ENCODE assay signal across 1 cellular context in the genomic region with DNA sequence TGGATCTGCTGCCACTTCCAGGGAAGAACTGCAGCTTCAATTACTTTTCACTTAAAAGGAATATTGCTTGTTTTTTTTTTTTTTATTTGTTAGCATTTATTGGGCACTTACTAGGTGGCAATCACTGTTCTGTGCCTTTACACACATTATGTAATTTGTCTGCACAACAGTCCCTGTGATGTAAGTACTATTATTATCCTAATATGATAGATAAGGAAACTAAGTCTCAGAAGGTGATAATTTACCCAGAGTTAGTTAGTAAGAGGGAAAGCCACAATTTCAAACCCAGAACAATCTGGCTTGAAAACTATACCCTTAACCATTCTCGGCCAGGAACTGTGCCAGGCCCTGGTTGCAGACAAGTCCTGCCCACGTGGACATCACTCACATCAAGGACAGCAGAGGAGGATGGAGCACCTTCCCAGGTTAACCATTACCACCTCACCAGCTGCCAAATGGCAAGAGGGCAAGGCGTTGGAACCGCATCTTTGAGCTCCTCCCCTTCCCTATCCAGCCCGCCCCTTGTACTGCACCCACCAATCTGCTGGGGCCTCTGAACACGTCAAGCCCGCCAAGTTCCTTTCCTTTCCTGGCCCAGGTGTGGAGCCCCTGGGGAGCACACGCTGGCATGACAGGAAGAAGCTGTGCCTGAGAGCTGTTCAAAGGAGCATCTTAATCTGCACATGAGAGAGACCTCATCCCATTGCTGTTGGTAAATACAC.
TF ChIP-seq lines count a peak whose summit lies in the region.

No MANE protein-coding gene starts in this region.

TF ChIP-seq in H1, 55 proteins besides CTCF, POLR2A, EP300 and RAD21:
- no peak for TF ChIP-seq SP2 (IDR thresholded peaks at IDR 0.05; ENCODE audit: low read length)
- 0 out of 2 replicates have a peak, but pooled peaks have one; percentile 42 for TF ChIP-seq SP1 (IDR thresholded peaks at IDR 0.05; ENCODE audit: low read depth, low read length)
- TF ChIP-seq POU5F1 (IDR thresholded peaks at IDR 0.05; ENCODE audit: low read depth, low read length), result no peak
- TF ChIP-seq, protein P1, sequence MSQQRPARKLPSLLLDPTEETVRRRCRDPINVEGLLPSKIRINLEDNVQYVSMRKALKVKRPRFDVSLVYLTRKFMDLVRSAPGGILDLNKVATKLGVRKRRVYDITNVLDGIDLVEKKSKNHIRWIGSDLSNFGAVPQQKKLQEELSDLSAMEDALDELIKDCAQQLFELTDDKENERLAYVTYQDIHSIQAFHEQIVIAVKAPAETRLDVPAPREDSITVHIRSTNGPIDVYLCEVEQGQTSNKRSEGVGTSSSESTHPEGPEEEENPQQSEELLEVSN (IDR thresholded peaks at IDR 0.05), result 0 out of 2 replicates have a peak, but pooled peaks have one; percentile 30
- TF ChIP-seq JUN (IDR thresholded peaks at IDR 0.05; ENCODE audit: low read depth, low read length), result no peak
- TF ChIP-seq GABPA (IDR thresholded peaks at IDR 0.05; ENCODE audit: borderline replicate concordance, insufficient read depth, low read length), result no peak
- TF ChIP-seq TBP (IDR thresholded peaks at IDR 0.05; ENCODE audit: low read depth, low read length), result no peak
- TF ChIP-seq, protein P2, sequence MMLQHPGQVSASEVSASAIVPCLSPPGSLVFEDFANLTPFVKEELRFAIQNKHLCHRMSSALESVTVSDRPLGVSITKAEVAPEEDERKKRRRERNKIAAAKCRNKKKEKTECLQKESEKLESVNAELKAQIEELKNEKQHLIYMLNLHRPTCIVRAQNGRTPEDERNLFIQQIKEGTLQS (IDR thresholded peaks at IDR 0.05; ENCODE audit: insufficient read depth, low read depth, low read length), result no peak
- TF ChIP-seq CBX5 (IDR thresholded peaks at IDR 0.05; ENCODE audit: low read depth, low read length), result no peak
- no peak for TF ChIP-seq BCL11A (IDR thresholded peaks at IDR 0.05; ENCODE audit: low read depth in 2 of 2, low read length in 2 of 2)
- TF ChIP-seq JUND (IDR thresholded peaks at IDR 0.05; ENCODE audit: low read length), result no peak
- peak; percentile 99 for TF ChIP-seq TCF12 (IDR thresholded peaks at IDR 0.05; ENCODE audit: low read depth, low read length)
- peak; percentile 65 for TF ChIP-seq NANOG (IDR thresholded peaks at IDR 0.05; ENCODE audit: insufficient read depth, low read depth, low read length, poor library complexity, severe bottlenecking)
- TF ChIP-seq, protein P3, sequence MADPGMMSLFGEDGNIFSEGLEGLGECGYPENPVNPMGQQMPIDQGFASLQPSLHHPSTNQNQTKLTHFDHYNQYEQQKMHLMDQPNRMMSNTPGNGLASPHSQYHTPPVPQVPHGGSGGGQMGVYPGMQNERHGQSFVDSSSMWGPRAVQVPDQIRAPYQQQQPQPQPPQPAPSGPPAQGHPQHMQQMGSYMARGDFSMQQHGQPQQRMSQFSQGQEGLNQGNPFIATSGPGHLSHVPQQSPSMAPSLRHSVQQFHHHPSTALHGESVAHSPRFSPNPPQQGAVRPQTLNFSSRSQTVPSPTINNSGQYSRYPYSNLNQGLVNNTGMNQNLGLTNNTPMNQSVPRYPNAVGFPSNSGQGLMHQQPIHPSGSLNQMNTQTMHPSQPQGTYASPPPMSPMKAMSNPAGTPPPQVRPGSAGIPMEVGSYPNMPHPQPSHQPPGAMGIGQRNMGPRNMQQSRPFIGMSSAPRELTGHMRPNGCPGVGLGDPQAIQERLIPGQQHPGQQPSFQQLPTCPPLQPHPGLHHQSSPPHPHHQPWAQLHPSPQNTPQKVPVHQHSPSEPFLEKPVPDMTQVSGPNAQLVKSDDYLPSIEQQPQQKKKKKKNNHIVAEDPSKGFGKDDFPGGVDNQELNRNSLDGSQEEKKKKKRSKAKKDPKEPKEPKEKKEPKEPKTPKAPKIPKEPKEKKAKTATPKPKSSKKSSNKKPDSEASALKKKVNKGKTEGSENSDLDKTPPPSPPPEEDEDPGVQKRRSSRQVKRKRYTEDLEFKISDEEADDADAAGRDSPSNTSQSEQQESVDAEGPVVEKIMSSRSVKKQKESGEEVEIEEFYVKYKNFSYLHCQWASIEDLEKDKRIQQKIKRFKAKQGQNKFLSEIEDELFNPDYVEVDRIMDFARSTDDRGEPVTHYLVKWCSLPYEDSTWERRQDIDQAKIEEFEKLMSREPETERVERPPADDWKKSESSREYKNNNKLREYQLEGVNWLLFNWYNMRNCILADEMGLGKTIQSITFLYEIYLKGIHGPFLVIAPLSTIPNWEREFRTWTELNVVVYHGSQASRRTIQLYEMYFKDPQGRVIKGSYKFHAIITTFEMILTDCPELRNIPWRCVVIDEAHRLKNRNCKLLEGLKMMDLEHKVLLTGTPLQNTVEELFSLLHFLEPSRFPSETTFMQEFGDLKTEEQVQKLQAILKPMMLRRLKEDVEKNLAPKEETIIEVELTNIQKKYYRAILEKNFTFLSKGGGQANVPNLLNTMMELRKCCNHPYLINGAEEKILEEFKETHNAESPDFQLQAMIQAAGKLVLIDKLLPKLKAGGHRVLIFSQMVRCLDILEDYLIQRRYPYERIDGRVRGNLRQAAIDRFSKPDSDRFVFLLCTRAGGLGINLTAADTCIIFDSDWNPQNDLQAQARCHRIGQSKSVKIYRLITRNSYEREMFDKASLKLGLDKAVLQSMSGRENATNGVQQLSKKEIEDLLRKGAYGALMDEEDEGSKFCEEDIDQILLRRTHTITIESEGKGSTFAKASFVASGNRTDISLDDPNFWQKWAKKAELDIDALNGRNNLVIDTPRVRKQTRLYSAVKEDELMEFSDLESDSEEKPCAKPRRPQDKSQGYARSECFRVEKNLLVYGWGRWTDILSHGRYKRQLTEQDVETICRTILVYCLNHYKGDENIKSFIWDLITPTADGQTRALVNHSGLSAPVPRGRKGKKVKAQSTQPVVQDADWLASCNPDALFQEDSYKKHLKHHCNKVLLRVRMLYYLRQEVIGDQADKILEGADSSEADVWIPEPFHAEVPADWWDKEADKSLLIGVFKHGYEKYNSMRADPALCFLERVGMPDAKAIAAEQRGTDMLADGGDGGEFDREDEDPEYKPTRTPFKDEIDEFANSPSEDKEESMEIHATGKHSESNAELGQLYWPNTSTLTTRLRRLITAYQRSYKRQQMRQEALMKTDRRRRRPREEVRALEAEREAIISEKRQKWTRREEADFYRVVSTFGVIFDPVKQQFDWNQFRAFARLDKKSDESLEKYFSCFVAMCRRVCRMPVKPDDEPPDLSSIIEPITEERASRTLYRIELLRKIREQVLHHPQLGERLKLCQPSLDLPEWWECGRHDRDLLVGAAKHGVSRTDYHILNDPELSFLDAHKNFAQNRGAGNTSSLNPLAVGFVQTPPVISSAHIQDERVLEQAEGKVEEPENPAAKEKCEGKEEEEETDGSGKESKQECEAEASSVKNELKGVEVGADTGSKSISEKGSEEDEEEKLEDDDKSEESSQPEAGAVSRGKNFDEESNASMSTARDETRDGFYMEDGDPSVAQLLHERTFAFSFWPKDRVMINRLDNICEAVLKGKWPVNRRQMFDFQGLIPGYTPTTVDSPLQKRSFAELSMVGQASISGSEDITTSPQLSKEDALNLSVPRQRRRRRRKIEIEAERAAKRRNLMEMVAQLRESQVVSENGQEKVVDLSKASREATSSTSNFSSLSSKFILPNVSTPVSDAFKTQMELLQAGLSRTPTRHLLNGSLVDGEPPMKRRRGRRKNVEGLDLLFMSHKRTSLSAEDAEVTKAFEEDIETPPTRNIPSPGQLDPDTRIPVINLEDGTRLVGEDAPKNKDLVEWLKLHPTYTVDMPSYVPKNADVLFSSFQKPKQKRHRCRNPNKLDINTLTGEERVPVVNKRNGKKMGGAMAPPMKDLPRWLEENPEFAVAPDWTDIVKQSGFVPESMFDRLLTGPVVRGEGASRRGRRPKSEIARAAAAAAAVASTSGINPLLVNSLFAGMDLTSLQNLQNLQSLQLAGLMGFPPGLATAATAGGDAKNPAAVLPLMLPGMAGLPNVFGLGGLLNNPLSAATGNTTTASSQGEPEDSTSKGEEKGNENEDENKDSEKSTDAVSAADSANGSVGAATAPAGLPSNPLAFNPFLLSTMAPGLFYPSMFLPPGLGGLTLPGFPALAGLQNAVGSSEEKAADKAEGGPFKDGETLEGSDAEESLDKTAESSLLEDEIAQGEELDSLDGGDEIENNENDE (IDR thresholded peaks at IDR 0.05; ENCODE audit: insufficient replicate concordance, low read length), result no peak
- TF ChIP-seq YY1 (IDR thresholded peaks at IDR 0.05; ENCODE audit: low read depth, low read length), result peak; percentile 51; the same call in 1 of the 2 replicates
- TF ChIP-seq SIX5 (IDR thresholded peaks at IDR 0.05; ENCODE audit: low read depth, low read length), result no peak
- peak; percentile 74 for TF ChIP-seq CREB1 (IDR thresholded peaks at IDR 0.05)
- TF ChIP-seq FOSL1 (IDR thresholded peaks at IDR 0.05; ENCODE audit: insufficient read depth, low read depth, low read length), result no peak
- TF ChIP-seq SUZ12 (IDR thresholded peaks at IDR 0.05; ENCODE audit: low read length), result no peak
- TF ChIP-seq CTBP2 (IDR thresholded peaks at IDR 0.05; ENCODE audit: borderline replicate concordance, insufficient read depth, insufficient read length, low read length), result peak; percentile 85
- TF ChIP-seq KDM1A (IDR thresholded peaks at IDR 0.05; ENCODE audit: borderline replicate concordance, low read length), result no peak
- TF ChIP-seq HDAC2 (IDR thresholded peaks at IDR 0.05; ENCODE audit: borderline replicate concordance in 1 of 2, low read depth in 2 of 2, low read length in 2 of 2), result peak; percentile 87; a peak in 2 of 4 replicates
- TF ChIP-seq ZNF274 (IDR thresholded peaks at IDR 0.05; ENCODE audit: borderline replicate concordance, extremely low read depth, low read length), result no peak
- no peak for TF ChIP-seq SP4 (IDR thresholded peaks at IDR 0.05; ENCODE audit: low read length)
- no peak for TF ChIP-seq POLR2AphosphoS5 (IDR thresholded peaks at IDR 0.05; ENCODE audit: low read depth, low read length)
- no peak for TF ChIP-seq MAFK (IDR thresholded peaks at IDR 0.05; ENCODE audit: low read depth, low read length)
- TF ChIP-seq CHD1 (IDR thresholded peaks at IDR 0.05; ENCODE audit: low read depth, low read length), result no peak
- TF ChIP-seq SIN3A (conservative IDR thresholded peaks at IDR 0.05 in 1 of 2, IDR thresholded peaks at IDR 0.05 in 1 of 2; ENCODE audit: low read depth in 1 of 2, low read length in 2 of 2), result peak; percentile 90 to 93; a peak in 3 of 4 replicates
- 0 out of 2 replicates have a peak, but pooled peaks have one; percentile 24 for TF ChIP-seq CHD2 (IDR thresholded peaks at IDR 0.05; ENCODE audit: low read length)
- TF ChIP-seq PHF8 (conservative IDR thresholded peaks at IDR 0.05; ENCODE audit: low read depth, low read length), result no peak
- no peak for TF ChIP-seq BRCA1 (IDR thresholded peaks at IDR 0.05; ENCODE audit: low read depth, low read length)
- no peak for TF ChIP-seq EZH2 (IDR thresholded peaks at IDR 0.05; ENCODE audit: low read depth, low read length, severe bottlenecking)
- no peak for TF ChIP-seq CEBPB (IDR thresholded peaks at IDR 0.05; ENCODE audit: low read depth, low read length)
- TF ChIP-seq, protein P4, sequence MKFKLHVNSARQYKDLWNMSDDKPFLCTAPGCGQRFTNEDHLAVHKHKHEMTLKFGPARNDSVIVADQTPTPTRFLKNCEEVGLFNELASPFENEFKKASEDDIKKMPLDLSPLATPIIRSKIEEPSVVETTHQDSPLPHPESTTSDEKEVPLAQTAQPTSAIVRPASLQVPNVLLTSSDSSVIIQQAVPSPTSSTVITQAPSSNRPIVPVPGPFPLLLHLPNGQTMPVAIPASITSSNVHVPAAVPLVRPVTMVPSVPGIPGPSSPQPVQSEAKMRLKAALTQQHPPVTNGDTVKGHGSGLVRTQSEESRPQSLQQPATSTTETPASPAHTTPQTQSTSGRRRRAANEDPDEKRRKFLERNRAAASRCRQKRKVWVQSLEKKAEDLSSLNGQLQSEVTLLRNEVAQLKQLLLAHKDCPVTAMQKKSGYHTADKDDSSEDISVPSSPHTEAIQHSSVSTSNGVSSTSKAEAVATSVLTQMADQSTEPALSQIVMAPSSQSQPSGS (IDR thresholded peaks at IDR 0.05; ENCODE audit: low read length), result 0 out of 2 replicates have a peak, but pooled peaks have one; percentile 53
- TF ChIP-seq, protein P5, sequence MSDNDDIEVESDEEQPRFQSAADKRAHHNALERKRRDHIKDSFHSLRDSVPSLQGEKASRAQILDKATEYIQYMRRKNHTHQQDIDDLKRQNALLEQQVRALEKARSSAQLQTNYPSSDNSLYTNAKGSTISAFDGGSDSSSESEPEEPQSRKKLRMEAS (IDR thresholded peaks at IDR 0.05), result peak; percentile 72
- TF ChIP-seq BACH1 (IDR thresholded peaks at IDR 0.05; ENCODE audit: low read length), result no peak
TF ChIP-seq in H1: peak in this region for 12.
